25 cellular contexts compared by ENCODE assay signal in genomic region chr12:9900930-9901329, GRCh38. TPM values are rescaled to one million over a fixed set of nuclear protein-coding genes. Genes with fewer than 3 reads are reported as not detected.
A peak's percentile ranks its signal among the peaks of the same experiment; 100 is the strongest.
DNase-seq lines count a peak whose midpoint lies in the region; ATAC-seq, FAIRE-seq and TF ChIP-seq lines count a peak whose summit lies in the region.
"Had no signal": no experiment of that assay in that cellular context is flagged by ENCODE, and none has a peak within 500 bp of the region (broad histone marks: within the 10 kb centered on the region; RNA-seq: fewer than 3 reads in every experiment).

No MANE protein-coding gene starts in this region.

- intact Hi-C loops in lower leg skin (cut with DNase I; ENCODE audit: low total_unique reads), result no loop called here

- H3K36me3 Mint-ChIP-seq in activated T-cell treated with anti-CD3 and anti-CD28 coated beads, Interleukin-2, amount 50 U/mL, for 72 hours (ENCODE audit: insufficient read depth in 2 of 2), result peaks cover 6 to 15% of the 10 kb centered on the region in 2 donors

- peak; percentile 33 for FAIRE-seq in GM19239 (lab: Jason Lieb, UNC)
- FAIRE-seq: GM12891, GM18507, H1 had no signal

- H2AFZ ChIP-seq in hepatocyte (no peak overlapping the region), smooth muscle cell (ENCODE audit: low read depth) (no peak overlapping the region)
- H2AFZ ChIP-seq: GM23248 had no signal

- H3K9me3 ChIP-seq in hepatocyte (ENCODE audit: low read depth) (no peaks in the 10 kb centered on the region), liver (ENCODE audit: control insufficient read depth in 4 of 4, low read length in 3 of 4) (peaks cover 4 to 15% (median 6%) of the 10 kb centered on the region in 4 donors), smooth muscle cell (replicated peaks; ENCODE audit: low read depth) (no peaks in the 10 kb centered on the region)

- H3K27me3 Mint-ChIP-seq in activated T-cell treated with anti-CD3 and anti-CD28 coated beads, Interleukin-2, amount 50 U/mL, for 72 hours (ENCODE audit: low read depth), result no peaks in the 10 kb centered on the region

- H3K27me3 ChIP-seq in hepatocyte (no peaks in the 10 kb centered on the region), liver (ENCODE audit: control insufficient read depth in 4 of 4, insufficient read depth in 4 of 4, low read length in 3 of 4) (no peaks in the 10 kb centered on the region), smooth muscle cell (ENCODE audit: low read depth) (no peaks in the 10 kb centered on the region)

- no peaks in the 10 kb centered on the region for H4K20me1 ChIP-seq in hepatocyte (ENCODE audit: insufficient read depth, poor library complexity, severe bottlenecking)
- H4K20me1 ChIP-seq in smooth muscle cell (ENCODE audit: low read depth), result peaks cover 66% of the 10 kb centered on the region

- H3K4me2 ChIP-seq in hepatocyte (no peak overlapping the region), smooth muscle cell (peak overlapping the region; percentile 63)

- peaks cover 7 to 11% of the 10 kb centered on the region in 2 donors for H3K9me3 Mint-ChIP-seq in activated T-cell treated with anti-CD3 and anti-CD28 coated beads, Interleukin-2, amount 50 U/mL, for 72 hours

- no peak overlapping the region for H3K4me3 ChIP-seq in hepatocyte
- H3K4me3 ChIP-seq in liver (ENCODE audit: low read depth in 1 of 3, low read length in 3 of 3), result no peak overlapping the region
- no peak overlapping the region for H3K4me3 ChIP-seq in smooth muscle cell
- H3K4me3 ChIP-seq in lower leg skin (ENCODE audit: low read depth, poor library complexity, severe bottlenecking), result no peak overlapping the region
- H3K4me3 ChIP-seq: GM23248 had no signal

- H3K27ac ChIP-seq in hepatocyte (peak overlapping the region; percentile 75), liver (ENCODE audit: low read depth in 1 of 2, low read length in 2 of 2) (peak overlapping the region; percentile 12 to 36), smooth muscle cell (ENCODE audit: low read depth) (peak overlapping the region; percentile 5)
- H3K27ac ChIP-seq: GM23248 had no signal

- WGBS in hepatocyte (ENCODE audit: low lambda C conversion rate, missing lambda C conversion rate), result 76% methylated on average over 2 of the region's 2 CpGs
- 35% methylated on average over 2 of the region's 2 CpGs for WGBS in liver
- 95% methylated on average over 2 of the region's 2 CpGs for WGBS in smooth muscle cell (ENCODE audit: low lambda C conversion rate)
- 67 to 72% methylated on average over 2 of the region's 2 CpGs for WGBS in lower leg skin, 2 donors

- no peaks in the 10 kb centered on the region for H3K36me3 ChIP-seq in hepatocyte (replicated peaks; ENCODE audit: insufficient read depth, low read depth)
- H3K36me3 ChIP-seq in liver (ENCODE audit: control insufficient read depth in 4 of 4, insufficient read depth in 3 of 4, low read depth in 1 of 4, low read length in 3 of 4), result no peaks in the 10 kb centered on the region
- no peaks in the 10 kb centered on the region for H3K36me3 ChIP-seq in smooth muscle cell (ENCODE audit: low read depth)

- no peak for TF ChIP-seq POLR2A in lower leg skin (IDR thresholded peaks at IDR 0.05)

- no peak for ATAC-seq in activated T-cell treated with anti-CD3 and anti-CD28 coated beads, Interleukin-2, amount 50 U/mL, for 72 hours (replicated peaks in 1 of 2)
- ATAC-seq: HCT116 had no signal

- H3K9me2 ChIP-seq in hepatocyte (replicated peaks; ENCODE audit: insufficient read depth), result no peaks in the 10 kb centered on the region

- H3K27ac Mint-ChIP-seq in activated T-cell treated with anti-CD3 and anti-CD28 coated beads, Interleukin-2, amount 50 U/mL, for 72 hours, result no peak overlapping the region
- H3K27ac Mint-ChIP-seq: CD4-positive, alpha-beta memory T cell; H9 had no signal

- H3F3A ChIP-seq in smooth muscle cell (ENCODE audit: low read depth), result no peaks in the 10 kb centered on the region

- no peak for TF ChIP-seq RAD21 in liver (IDR thresholded peaks at IDR 0.05)

- peaks cover 26% of the 10 kb centered on the region for H3K4me1 ChIP-seq in hepatocyte (ENCODE audit: insufficient read depth)
- peaks cover 0 to 15% (median 6%) of the 10 kb centered on the region in 4 donors for H3K4me1 ChIP-seq in liver (ENCODE audit: control insufficient read depth in 4 of 4, insufficient read depth in 4 of 4, low read length in 3 of 4)
- H3K4me1 ChIP-seq in smooth muscle cell (ENCODE audit: low read depth), result peaks cover 33% of the 10 kb centered on the region

- H3K4me1 Mint-ChIP-seq in activated T-cell treated with anti-CD3 and anti-CD28 coated beads, Interleukin-2, amount 50 U/mL, for 72 hours (ENCODE audit: low read depth), result peaks cover under 1% of the 10 kb centered on the region

- H3K79me2 ChIP-seq in hepatocyte (no peaks in the 10 kb centered on the region), smooth muscle cell (ENCODE audit: low read depth) (no peaks in the 10 kb centered on the region)

- H3K4me3 Mint-ChIP-seq in activated T-cell treated with anti-CD3 and anti-CD28 coated beads, Interleukin-2, amount 50 U/mL, for 72 hours, result no peak overlapping the region
- H3K4me3 Mint-ChIP-seq: CD4-positive, alpha-beta memory T cell; H9 had no signal

- H3K9ac ChIP-seq in liver (ENCODE audit: low read depth in 1 of 2, low read length in 2 of 2) (no peak overlapping the region), smooth muscle cell (ENCODE audit: low read depth) (no peak overlapping the region)
- H3K9ac ChIP-seq: GM23248 had no signal

- TF ChIP-seq CTCF in hepatocyte (IDR thresholded peaks at IDR 0.05; ENCODE audit: poor library complexity) (no peak), liver (IDR thresholded peaks at IDR 0.05; ENCODE audit: low read depth, low read length, missing input control) (no peak), smooth muscle cell (IDR thresholded peaks at IDR 0.05; ENCODE audit: borderline replicate concordance, insufficient read depth, poor library complexity, severe bottlenecking) (no peak), lower leg skin (IDR thresholded peaks at IDR 0.05) (no peak)

- DNase-seq in GM19239 (ENCODE audit: insufficient read length, low spot score) (no peak), hepatocyte (ENCODE audit: low spot score) (no peak), smooth muscle cell (lab: John Stamatoyannopoulos, UW; ENCODE audit: unreplicated experiment) (no peak), lower leg skin (ENCODE audit: low spot score in 2 of 2) (no peak), NCI-H2171 treated with DMSO at 0.1 percent for 48 hours (lab: John Stamatoyannopoulos, UW) (no peak)
- DNase-seq in activated T-cell treated with anti-CD3 and anti-CD28 coated beads, Interleukin-2, amount 50 U/mL, for 72 hours, result no peak
- DNase-seq: 8988T; C1 segment of cervical spinal cord; Calu3; CD4-positive, alpha-beta memory T cell; COR-L47; DMS53; DMS79 treated with DMSO at 0.1 percent for 48 hours; GF-D8; GM23248; H9 had no signal

TF ChIP-seq in liver, 16 proteins besides CTCF, POLR2A, EP300 and RAD21 (continues in another document):
- TF ChIP-seq NR2F2 (IDR thresholded peaks at IDR 0.05) (no peak), TAF1 (conservative IDR thresholded peaks at IDR 0.05) (no peak), EGR1 (IDR thresholded peaks at IDR 0.05; ENCODE audit: low read depth in 2 of 2) (no peak), HNF4A (conservative IDR thresholded peaks at IDR 0.05) (peak; percentile 29 to 58), FOXA2 (IDR thresholded peaks at IDR 0.05) (no peak), JUND (IDR thresholded peaks at IDR 0.05) (peak in 1 of 2 donors; percentile 16), ATF3 (IDR thresholded peaks at IDR 0.05) (peak; percentile 12)

RNA-seq across cellular contexts. Expression of gene KLRF2, which starts 19.6 kb away (rescaled TPM):
- not detected in 2 replicates for total RNA-seq in hepatocyte
- polyA plus RNA-seq in hepatocyte, result 0.36 TPM in 1 of 2 replicates, not detected in the other
- not detected for total RNA-seq in liver
- not detected for polyA plus RNA-seq in liver
- total RNA-seq in smooth muscle cell, result not detected in 2 replicates
- 0.43 TPM in 1 of 2 replicates, not detected in the other for polyA plus RNA-seq in smooth muscle cell
- not detected for total RNA-seq in activated T-cell treated with anti-CD3 and anti-CD28 coated beads, Interleukin-2, amount 50 U/mL, for 72 hours
- not detected for total RNA-seq in lower leg skin
- total RNA-seq: A673; Calu3; CD4-positive, alpha-beta memory T cell; Daoy; G401; GM23248; H1; H9 had no signal
- polyA plus RNA-seq: BJ; CD4-positive, alpha-beta memory T cell; GM23248; H1 had no signal

RNA-seq across cellular contexts. Expression of gene CLEC2A, which starts 31.2 kb away (rescaled TPM):
- total RNA-seq in hepatocyte (0.28 TPM in 1 of 2 replicates, not detected in the other), liver (not detected), smooth muscle cell (not detected in 2 replicates), lower leg skin (10 to 100 TPM; 60.8 to 80.5 (median 68.4) TPM)
- polyA plus RNA-seq in hepatocyte (2.1 TPM in 1 of 2 replicates, not detected in the other), liver (not detected), smooth muscle cell (0.67 and 1.7 TPM in 2 replicates)
- not detected for total RNA-seq in activated T-cell treated with anti-CD3 and anti-CD28 coated beads, Interleukin-2, amount 50 U/mL, for 72 hours
- total RNA-seq: A673; Calu3; CD4-positive, alpha-beta memory T cell; Daoy; G401; GM23248 had no signal
- polyA plus RNA-seq: BJ; CD4-positive, alpha-beta memory T cell; GM23248 had no signal

RNA-seq across cellular contexts. Expression of gene CLEC2B, which starts 31.8 kb away (rescaled TPM):
- total RNA-seq in hepatocyte, result 5.0 and 5.7 TPM in 2 replicates
- polyA plus RNA-seq in hepatocyte, result 4.9 and 5.9 TPM in 2 replicates
- total RNA-seq in liver, result 1 to 10 TPM; 3.1 to 3.2 TPM
- 1 to 10 TPM; 2.9 to 4.2 TPM for polyA plus RNA-seq in liver
- 13.6 and 14.0 TPM in 2 replicates for total RNA-seq in smooth muscle cell
- polyA plus RNA-seq in smooth muscle cell, result 8.0 and 12.0 TPM in 2 replicates
- 10 to 100 TPM; 28.0 to 29.5 TPM for total RNA-seq in activated T-cell treated with anti-CD3 and anti-CD28 coated beads, Interleukin-2, amount 50 U/mL, for 72 hours
- 10 to 100 TPM; 52.3 to 90.6 (median 81.9) TPM for total RNA-seq in lower leg skin
- total RNA-seq: Calu3, G401, H1, H9 had no signal
- polyA plus RNA-seq: H1 had no signal

Comparison
In these comparisons a context has a peak if more than half of its experiments do, and no peak if none do; other contexts are left out.
1. H3K27ac ChIP-seq: peak in every context shown above with its lines; median percentile 75 in hepatocyte; 24 in liver; 5 in smooth muscle cell.
2. RNA of gene CLEC2A, which starts 31.2 kb away (total RNA-seq): 60.8 to 80.5 TPM in lower leg skin; 0.28 TPM in hepatocyte, not detected in liver, not detected in smooth muscle cell and not detected in activated T-cell treated with anti-CD3 and anti-CD28 coated beads, Interleukin-2, amount 50 U/mL, for 72 hours; every median in the first group is over 10 times any median in the second.